Comparison of ENCODE assay signal across 2 cellular contexts in the genomic region with DNA sequence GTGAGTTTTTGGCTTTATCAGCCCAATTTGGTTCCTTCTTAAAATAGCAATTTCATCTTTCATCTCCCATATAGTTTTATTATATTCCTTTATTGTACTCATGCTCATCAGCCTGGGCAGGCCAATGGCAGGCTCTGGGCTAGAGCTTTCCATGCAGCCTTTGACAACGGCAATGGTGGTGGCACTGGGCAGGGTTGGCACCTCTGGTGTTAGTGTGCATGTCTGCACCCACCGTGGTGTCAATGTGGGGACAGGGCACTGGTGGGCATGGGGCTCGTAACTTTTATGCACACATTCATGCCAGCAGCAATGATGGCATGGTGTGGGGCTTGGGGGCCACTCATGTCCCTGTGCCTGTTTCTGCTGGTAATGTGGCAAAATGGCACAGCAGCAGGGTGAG.
TF ChIP-seq lines count a peak whose summit lies in the region.

No MANE protein-coding gene starts in this region.

TF ChIP-seq in GM23338, 12 proteins besides CTCF, POLR2A, EP300 and RAD21 (continues in another document):
- TF ChIP-seq ZNF114 (CRISPR knock-in tag; IDR thresholded peaks at IDR 0.05), result no peak
- TF ChIP-seq ZNF462 (CRISPR knock-in tag; IDR thresholded peaks at IDR 0.05), result no peak
- TF ChIP-seq JUNB (IDR thresholded peaks at IDR 0.05; ENCODE audit: unreplicated experiment), result no peak
- no peak for TF ChIP-seq STAT1 (IDR thresholded peaks at IDR 0.05; ENCODE audit: unreplicated experiment)
- no peak for TF ChIP-seq ETS1 (IDR thresholded peaks at IDR 0.05)
- no peak for TF ChIP-seq ZNF331 (CRISPR knock-in tag; IDR thresholded peaks at IDR 0.05; ENCODE audit: low read depth)
- TF ChIP-seq NANOG (IDR thresholded peaks at IDR 0.05; ENCODE audit: borderline replicate concordance), result no peak
- TF ChIP-seq EZH2 (IDR thresholded peaks at IDR 0.05; ENCODE audit: low read depth, unreplicated experiment), result no peak
- no peak for TF ChIP-seq CREB1 (CRISPR knock-in tag; IDR thresholded peaks at IDR 0.05; ENCODE audit: low read depth)
- TF ChIP-seq, protein P1, sequence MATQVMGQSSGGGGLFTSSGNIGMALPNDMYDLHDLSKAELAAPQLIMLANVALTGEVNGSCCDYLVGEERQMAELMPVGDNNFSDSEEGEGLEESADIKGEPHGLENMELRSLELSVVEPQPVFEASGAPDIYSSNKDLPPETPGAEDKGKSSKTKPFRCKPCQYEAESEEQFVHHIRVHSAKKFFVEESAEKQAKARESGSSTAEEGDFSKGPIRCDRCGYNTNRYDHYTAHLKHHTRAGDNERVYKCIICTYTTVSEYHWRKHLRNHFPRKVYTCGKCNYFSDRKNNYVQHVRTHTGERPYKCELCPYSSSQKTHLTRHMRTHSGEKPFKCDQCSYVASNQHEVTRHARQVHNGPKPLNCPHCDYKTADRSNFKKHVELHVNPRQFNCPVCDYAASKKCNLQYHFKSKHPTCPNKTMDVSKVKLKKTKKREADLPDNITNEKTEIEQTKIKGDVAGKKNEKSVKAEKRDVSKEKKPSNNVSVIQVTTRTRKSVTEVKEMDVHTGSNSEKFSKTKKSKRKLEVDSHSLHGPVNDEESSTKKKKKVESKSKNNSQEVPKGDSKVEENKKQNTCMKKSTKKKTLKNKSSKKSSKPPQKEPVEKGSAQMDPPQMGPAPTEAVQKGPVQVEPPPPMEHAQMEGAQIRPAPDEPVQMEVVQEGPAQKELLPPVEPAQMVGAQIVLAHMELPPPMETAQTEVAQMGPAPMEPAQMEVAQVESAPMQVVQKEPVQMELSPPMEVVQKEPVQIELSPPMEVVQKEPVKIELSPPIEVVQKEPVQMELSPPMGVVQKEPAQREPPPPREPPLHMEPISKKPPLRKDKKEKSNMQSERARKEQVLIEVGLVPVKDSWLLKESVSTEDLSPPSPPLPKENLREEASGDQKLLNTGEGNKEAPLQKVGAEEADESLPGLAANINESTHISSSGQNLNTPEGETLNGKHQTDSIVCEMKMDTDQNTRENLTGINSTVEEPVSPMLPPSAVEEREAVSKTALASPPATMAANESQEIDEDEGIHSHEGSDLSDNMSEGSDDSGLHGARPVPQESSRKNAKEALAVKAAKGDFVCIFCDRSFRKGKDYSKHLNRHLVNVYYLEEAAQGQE (IDR thresholded peaks at IDR 0.05; ENCODE audit: unreplicated experiment), result no peak

TF ChIP-seq in H1, 55 proteins besides CTCF, POLR2A, EP300 and RAD21:
- TF ChIP-seq, protein P2, sequence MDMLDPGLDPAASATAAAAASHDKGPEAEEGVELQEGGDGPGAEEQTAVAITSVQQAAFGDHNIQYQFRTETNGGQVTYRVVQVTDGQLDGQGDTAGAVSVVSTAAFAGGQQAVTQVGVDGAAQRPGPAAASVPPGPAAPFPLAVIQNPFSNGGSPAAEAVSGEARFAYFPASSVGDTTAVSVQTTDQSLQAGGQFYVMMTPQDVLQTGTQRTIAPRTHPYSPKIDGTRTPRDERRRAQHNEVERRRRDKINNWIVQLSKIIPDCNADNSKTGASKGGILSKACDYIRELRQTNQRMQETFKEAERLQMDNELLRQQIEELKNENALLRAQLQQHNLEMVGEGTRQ (IDR thresholded peaks at IDR 0.05; ENCODE audit: low read length), result no peak
- TF ChIP-seq EZH2 (IDR thresholded peaks at IDR 0.05; ENCODE audit: low read depth, low read length, severe bottlenecking) (no peak), EGR1 (IDR thresholded peaks at IDR 0.05; ENCODE audit: borderline replicate concordance, low read depth, low read length) (no peak)
